In genomic region chr11:102527701-102528100, GRCh38 we compare ENCODE assay signal across 20 cellular contexts. TPM values are rescaled to one million over a fixed set of nuclear protein-coding genes. Genes with fewer than 3 reads are reported as not detected.
DNase-seq lines count a peak whose midpoint lies in the region; ATAC-seq, FAIRE-seq and TF ChIP-seq lines count a peak whose summit lies in the region.
"Had no signal": no experiment of that assay in that cellular context is flagged by ENCODE, and none has a peak within 500 bp of the region (broad histone marks: within the 10 kb centered on the region; RNA-seq: fewer than 3 reads in every experiment).

No MANE protein-coding gene starts in this region.

- no peaks in the 10 kb centered on the region for H3K4me1 ChIP-seq in astrocyte (ENCODE audit: insufficient read depth, low read length)

- no peak overlapping the region for H3K4me3 Mint-ChIP-seq in astrocyte (ENCODE audit: unreplicated experiment)
- H3K4me3 Mint-ChIP-seq: IgD-negative memory B cell had no signal

- H3K4me2 ChIP-seq in astrocyte (ENCODE audit: low read length): no peak overlapping the region
- H3K4me2 ChIP-seq: BLaER1 treated with 17β-estradiol and CSF1 and Interleukin-3, amounts not matched to agents 10 nM and 100 nM had no signal

- no peak overlapping the region for H3K27ac ChIP-seq in astrocyte (ENCODE audit: low read depth, low read length)
- H3K27ac ChIP-seq: BLaER1 treated with 17β-estradiol and CSF1 and Interleukin-3, amounts not matched to agents 10 nM and 100 nM had no signal

- DNase-seq in Caki2 (ENCODE audit: low read depth): peak; percentile 27
- peak; percentile 31 for DNase-seq in HT-29 (ENCODE audit: low spot score)
- peak; percentile 47 for DNase-seq in astrocyte (ENCODE audit: low read depth)
- peak; percentile 37 for DNase-seq in kidney tubule cell (ENCODE audit: low spot score)
- DNase-seq in SIG-M5 (lab: John Stamatoyannopoulos, UW): no peak
- no peak for DNase-seq in DMS79 (lab: John Stamatoyannopoulos, UW)
- DNase-seq: DMS153, GOT3, NCI-H1048, NCI-H146, NCI-H2227 treated with DMSO at 0.1 percent for 48 hours, NCI-H69, SHP77 had no signal

- no peak overlapping the region for H3K27ac Mint-ChIP-seq in astrocyte (ENCODE audit: unreplicated experiment)
- H3K27ac Mint-ChIP-seq: IgD-negative memory B cell had no signal

- H3K9ac ChIP-seq in astrocyte (ENCODE audit: low read length): no peak overlapping the region
- H3K9ac ChIP-seq: BLaER1 treated with 17β-estradiol and CSF1 and Interleukin-3, amounts not matched to agents 10 nM and 100 nM had no signal

- ATAC-seq in GM19324 (IDR thresholded peaks at IDR 0.05; ENCODE audit: low FRiP score, unreplicated experiment): no peak

- no peak for FAIRE-seq in astrocyte (lab: Jason Lieb, UNC)
- FAIRE-seq: GM12891 had no signal

- H3K36me3 ChIP-seq in astrocyte (ENCODE audit: insufficient read depth, low read length): no peaks in the 10 kb centered on the region
- H3K36me3 ChIP-seq: BLaER1 treated with 17β-estradiol and CSF1 and Interleukin-3, amounts not matched to agents 10 nM and 100 nM had no signal

- in situ Hi-C loops in Caki2 (cut with HindIII; ENCODE audit: low pct_unique_long_range_greater_than_20kb, low sequenced_read_pairs): no loop called here

- no peaks in the 10 kb centered on the region for H3K27me3 Mint-ChIP-seq in astrocyte (ENCODE audit: low read depth, unreplicated experiment)

- H3K4me1 Mint-ChIP-seq in astrocyte (ENCODE audit: low read depth, unreplicated experiment): peaks cover 11% of the 10 kb centered on the region

- H3K9me3 Mint-ChIP-seq in astrocyte (ENCODE audit: unreplicated experiment): no peaks in the 10 kb centered on the region
- H3K9me3 Mint-ChIP-seq: IgD-negative memory B cell had no signal

- H4K20me1 ChIP-seq in astrocyte (ENCODE audit: insufficient read depth, low read length): no peaks in the 10 kb centered on the region
- H4K20me1 ChIP-seq: BLaER1 treated with 17β-estradiol and CSF1 and Interleukin-3, amounts not matched to agents 10 nM and 100 nM had no signal

- H3K36me3 Mint-ChIP-seq in astrocyte (ENCODE audit: low read depth, unreplicated experiment): no peaks in the 10 kb centered on the region
- H3K36me3 Mint-ChIP-seq: IgD-negative memory B cell had no signal

- H3K79me2 ChIP-seq in astrocyte (ENCODE audit: insufficient read depth, low read length): no peaks in the 10 kb centered on the region

- no peak for TF ChIP-seq CTCF in astrocyte (IDR thresholded peaks at IDR 0.05; ENCODE audit: insufficient read depth, low read depth, low read length)

- H3K27me3 ChIP-seq in astrocyte (ENCODE audit: insufficient read depth, low read length): no peaks in the 10 kb centered on the region
- H3K27me3 ChIP-seq: BLaER1 treated with 17β-estradiol and CSF1 and Interleukin-3, amounts not matched to agents 10 nM and 100 nM had no signal

- H3K9me3 ChIP-seq in astrocyte (ENCODE audit: insufficient read depth, low read depth, low read length): no peaks in the 10 kb centered on the region
- H3K9me3 ChIP-seq: BLaER1 treated with 17β-estradiol and CSF1 and Interleukin-3, amounts not matched to agents 10 nM and 100 nM had no signal

- H2AFZ ChIP-seq in astrocyte (ENCODE audit: low read depth, low read length): no peak overlapping the region

- no peak overlapping the region for H3K4me3 ChIP-seq in astrocyte (ENCODE audit: insufficient read depth, low read depth, low read length)
- H3K4me3 ChIP-seq: BLaER1 treated with 17β-estradiol and CSF1 and Interleukin-3, amounts not matched to agents 10 nM and 100 nM had no signal

RNA-seq across cellular contexts. Expression of gene MMP7, which starts 2.8 kb away (rescaled TPM):
- 1,017 and 1,188 TPM in 2 replicates for total RNA-seq in Caki2 (2014; rRNA removed; shearing (Covaris generic); ENCODE audit: low replicate concordance)
- 88.5 and 98.1 TPM in 2 replicates for total RNA-seq in HT-29 (2014; rRNA removed; shearing (Covaris generic))
- 2.6 and 8.4 TPM in 2 replicates for total RNA-seq in astrocyte
- total RNA-seq: G401; HT1080; T-helper 2 cell treated with Interferon-gamma antibody and Interleukin-4, amounts not matched to agents 100 ng/mL and 5 ng/mL, for 36 hours had no signal

Comparison
In these comparisons a context has a peak if more than half of its experiments do, and no peak if none do; other contexts are left out.
1. DNase-seq: peak in Caki2 (single experiment), HT-29 (single experiment), astrocyte (single experiment) and kidney tubule cell (single experiment); none in SIG-M5 (single experiment) and DMS79 (single experiment).